In the genomic region with DNA sequence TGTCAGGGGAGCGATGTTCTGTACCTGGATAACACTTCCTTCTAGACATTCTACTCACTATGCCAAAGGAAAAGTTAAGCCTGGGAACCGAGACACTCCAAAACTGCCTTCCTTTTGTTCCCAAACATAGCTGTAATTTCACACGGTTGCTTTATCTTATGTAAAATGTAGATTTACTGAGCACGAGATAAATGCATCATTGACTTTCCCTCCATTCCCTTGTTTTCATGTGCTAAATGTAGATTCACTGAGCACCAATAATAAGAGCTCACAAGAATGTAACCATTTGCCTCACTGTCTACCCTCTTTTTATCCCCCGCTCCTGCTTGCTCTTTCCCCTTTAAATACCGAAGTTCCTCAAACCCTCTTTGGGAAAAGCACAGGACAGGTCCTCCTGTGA, we compare ENCODE assay signal across 37 cellular contexts. TPM values are rescaled to one million over a fixed set of nuclear protein-coding genes. Genes with fewer than 3 reads are reported as not detected.
"Had no signal": no experiment of that assay in that cellular context is flagged by ENCODE, and none has a peak within 500 bp of the region (broad histone marks: within the 10 kb centered on the region; RNA-seq: fewer than 3 reads in every experiment).

No MANE protein-coding gene starts in this region.

- H3K9me3 Mint-ChIP-seq: activated B cell treated with CpG ODN at 0.5 μM for 24 hours; activated naive CD4-positive, alpha-beta T cell treated with anti-CD3 and anti-CD28 coated beads, Interleukin-2, amount 50 U/mL, for 24 hours; activated T-helper 2 cell treated with anti-CD3 and anti-CD28 coated beads, Interferon-gamma antibody, Interleukin-2, Interleukin-4, amounts not matched to agents 10 μg/mL and 5 μg/mL and 100 μg/mL, durations not matched to agents 14 hours and 24 hours and 36 hours; T-helper 1 cell treated with Interleukin-12 subunit alpha and Interleukin-12 subunit beta and Interleukin-4 antibody, amounts not matched to agents 30 μg/mL and 1 μg/mL, for 36 hours had no signal

- FAIRE-seq: TTC549 had no signal

- DNase-seq: activated B cell treated with CpG ODN at 0.5 μM for 24 hours; activated CD4-positive, alpha-beta memory T cell treated with anti-CD3 and anti-CD28 coated beads, Interleukin-2, amount 10 ng/mL, durations not matched to agents 7 days and 5 days; activated CD4-positive, alpha-beta T cell treated with anti-CD3 and anti-CD28 coated beads for 4 hours; activated CD4-positive, alpha-beta T cell treated with anti-CD3 and anti-CD28 coated beads, Interleukin-2, amount 10 ng/mL, durations not matched to agents 7 days and 5 days; activated CD4-positive, alpha-beta T cell treated with anti-CD3 and anti-CD28 coated beads, Interleukin-2, amount 50 U/mL, for 48 hours; activated CD4-positive, CD25-positive, alpha-beta regulatory T cell treated with anti-CD3 and anti-CD28 coated beads, Interleukin-2, amount 50 U/mL, for 72 hours; activated CD8-positive, alpha-beta memory T cell treated with anti-CD3 and anti-CD28 coated beads for 24 hours; activated CD8-positive, alpha-beta memory T cell treated with anti-CD3 and anti-CD28 coated beads, Interleukin-2, amount 10 ng/mL, durations not matched to agents 7 days and 5 days; activated CD8-positive, alpha-beta memory T cell treated with anti-CD3 and anti-CD28 coated beads, Interleukin-2, amount 50 U/mL, for 48 hours; activated CD8-positive, alpha-beta T cell treated with anti-CD3 and anti-CD28 coated beads, Interleukin-2, amount 10 ng/mL, durations not matched to agents 7 days and 5 days; activated effector memory CD4-positive, alpha-beta T cell treated with Interleukin-2 at 50 U/mL for 16 hours; activated gamma-delta T cell; activated naive CD4-positive, alpha-beta T cell treated with anti-CD3 and anti-CD28 coated beads, Interleukin-2, amount 10 ng/mL, durations not matched to agents 7 days and 5 days; activated naive CD4-positive, alpha-beta T cell treated with Interleukin-2 at 50 U/mL for 16 hours; activated T-cell treated with anti-CD3 and anti-CD28 coated beads, Interleukin-2, amount 50 U/mL, for 24 hours; activated T-cell treated with anti-CD3 and anti-CD28 coated beads, Interleukin-2, amount 50 U/mL, for 48 hours; amygdala; anterior cingulate cortex; caudate nucleus; cerebellar nuclear complex; T-helper 1 cell; T-helper 2 cell; T-helper 9 cell; WERI-Rb-1 had no signal

- H3K4me1 Mint-ChIP-seq: activated B cell treated with CpG ODN at 0.5 μM for 24 hours; activated CD4-positive, alpha-beta memory T cell treated with anti-CD3 and anti-CD28 coated beads, Interleukin-2, amount 10 ng/mL, durations not matched to agents 7 days and 5 days; activated naive CD4-positive, alpha-beta T cell treated with anti-CD3 and anti-CD28 coated beads, Interleukin-2, amount 10 ng/mL, durations not matched to agents 7 days and 5 days; activated naive CD4-positive, alpha-beta T cell treated with anti-CD3 and anti-CD28 coated beads, Interleukin-2, amount 50 U/mL, for 24 hours; central memory CD8-positive, alpha-beta T cell had no signal

- H3K27me3 ChIP-seq: ascending aorta, cardiac muscle cell had no signal

- H3K36me3 Mint-ChIP-seq: brain had no signal

- H3K4me3 ChIP-seq: ascending aorta, cardiac muscle cell had no signal

- H3K27me3 Mint-ChIP-seq: activated B cell treated with CpG ODN at 0.5 μM for 24 hours; activated CD4-positive, alpha-beta memory T cell treated with anti-CD3 and anti-CD28 coated beads, Interleukin-2, amount 10 ng/mL, durations not matched to agents 7 days and 5 days; activated CD4-positive, alpha-beta T cell treated with anti-CD3 and anti-CD28 coated beads, Interleukin-2, amount 10 ng/mL, durations not matched to agents 7 days and 5 days; activated CD8-positive, alpha-beta memory T cell treated with anti-CD3 and anti-CD28 coated beads, Interleukin-2, amount 10 ng/mL, durations not matched to agents 7 days and 5 days; activated naive CD4-positive, alpha-beta T cell treated with anti-CD3 and anti-CD28 coated beads, Interleukin-2, amount 10 ng/mL, durations not matched to agents 7 days and 5 days; activated naive CD4-positive, alpha-beta T cell treated with anti-CD3 and anti-CD28 coated beads, Interleukin-2, amount 50 U/mL, for 24 hours; activated naive CD8-positive, alpha-beta T cell; activated T-cell treated with anti-CD3 and anti-CD28 coated beads, Interleukin-2, amount 50 U/mL, for 24 hours; central memory CD8-positive, alpha-beta T cell had no signal

- H3K27ac Mint-ChIP-seq: activated B cell treated with CpG ODN at 0.5 μM for 24 hours; activated CD4-positive, alpha-beta memory T cell treated with anti-CD3 and anti-CD28 coated beads, Interleukin-2, amount 10 ng/mL, durations not matched to agents 7 days and 5 days; activated CD4-positive, alpha-beta T cell treated with anti-CD3 and anti-CD28 coated beads, Interleukin-2, amount 10 ng/mL, durations not matched to agents 7 days and 5 days; activated CD8-positive, alpha-beta memory T cell treated with anti-CD3 and anti-CD28 coated beads, Interleukin-2, amount 10 ng/mL, durations not matched to agents 7 days and 5 days; activated CD8-positive, alpha-beta T cell treated with anti-CD3 and anti-CD28 coated beads, Interleukin-2, amount 10 ng/mL, durations not matched to agents 7 days and 5 days; activated naive CD4-positive, alpha-beta T cell treated with anti-CD3 and anti-CD28 coated beads, Interleukin-2, amount 10 ng/mL, durations not matched to agents 7 days and 5 days; activated naive CD4-positive, alpha-beta T cell treated with anti-CD3 and anti-CD28 coated beads, Interleukin-2, amount 50 U/mL, for 24 hours; activated naive CD8-positive, alpha-beta T cell; activated T-cell treated with anti-CD3 and anti-CD28 coated beads, Interleukin-2, amount 50 U/mL, for 24 hours; activated T-helper 2 cell treated with anti-CD3 and anti-CD28 coated beads, Interferon-gamma antibody, Interleukin-2, Interleukin-4, amounts not matched to agents 10 μg/mL and 5 μg/mL and 100 μg/mL, durations not matched to agents 14 hours and 24 hours and 36 hours; brain; T-helper 1 cell treated with Interleukin-12 subunit alpha and Interleukin-12 subunit beta and Interleukin-4 antibody, amounts not matched to agents 30 μg/mL and 1 μg/mL, for 36 hours; T-helper 2 cell treated with Interferon-gamma antibody and Interleukin-4, amounts not matched to agents 5 μg/mL and 100 μg/mL, for 36 hours had no signal

- ATAC-seq: activated CD8-positive, alpha-beta memory T cell treated with anti-CD3 and anti-CD28 coated beads, Interleukin-2, amount 10 ng/mL, durations not matched to agents 7 days and 5 days; activated CD8-positive, alpha-beta T cell treated with anti-CD3 and anti-CD28 coated beads, Interleukin-2, amount 10 ng/mL, durations not matched to agents 7 days and 5 days had no signal

- H3K9me3 ChIP-seq: ascending aorta had no signal

- H3K4me3 Mint-ChIP-seq: activated B cell treated with CpG ODN at 0.5 μM for 24 hours; activated CD4-positive, alpha-beta memory T cell treated with anti-CD3 and anti-CD28 coated beads, Interleukin-2, amount 10 ng/mL, durations not matched to agents 7 days and 5 days; activated CD4-positive, alpha-beta T cell treated with anti-CD3 and anti-CD28 coated beads, Interleukin-2, amount 10 ng/mL, durations not matched to agents 7 days and 5 days; activated CD8-positive, alpha-beta memory T cell treated with anti-CD3 and anti-CD28 coated beads, Interleukin-2, amount 10 ng/mL, durations not matched to agents 7 days and 5 days; activated CD8-positive, alpha-beta T cell treated with anti-CD3 and anti-CD28 coated beads, Interleukin-2, amount 10 ng/mL, durations not matched to agents 7 days and 5 days; activated naive CD4-positive, alpha-beta T cell treated with anti-CD3 and anti-CD28 coated beads, Interleukin-2, amount 10 ng/mL, durations not matched to agents 7 days and 5 days; activated naive CD4-positive, alpha-beta T cell treated with anti-CD3 and anti-CD28 coated beads, Interleukin-2, amount 50 U/mL, for 24 hours; activated naive CD8-positive, alpha-beta T cell; activated T-cell treated with anti-CD3 and anti-CD28 coated beads, Interleukin-2, amount 50 U/mL, for 24 hours; brain; central memory CD8-positive, alpha-beta T cell; T-helper 1 cell treated with Interleukin-12 subunit alpha and Interleukin-12 subunit beta and Interleukin-4 antibody, amounts not matched to agents 30 μg/mL and 1 μg/mL, for 36 hours; T-helper 2 cell treated with Interferon-gamma antibody and Interleukin-4, amounts not matched to agents 5 μg/mL and 100 μg/mL, for 36 hours had no signal

- H3K27ac ChIP-seq: ascending aorta, cardiac muscle cell, WERI-Rb-1 had no signal

- H3K36me3 ChIP-seq: cardiac muscle cell, WERI-Rb-1 had no signal

RNA-seq across cellular contexts. Expression of a gene that starts 10.7 kb away (rescaled TPM):
- total RNA-seq: activated T-helper 2 cell treated with anti-CD3 and anti-CD28 coated beads, Interferon-gamma antibody, Interleukin-2, Interleukin-4, amounts not matched to agents 10 μg/mL and 5 μg/mL and 100 μg/mL, durations not matched to agents 14 hours and 24 hours and 36 hours; ascending aorta; bronchial epithelial cell; cardiac muscle cell; chondrocyte had no signal
- polyA plus RNA-seq: adipose tissue, cardiac muscle cell had no signal
